Comparison of ENCODE assay signal across 31 cellular contexts in the genomic region with DNA sequence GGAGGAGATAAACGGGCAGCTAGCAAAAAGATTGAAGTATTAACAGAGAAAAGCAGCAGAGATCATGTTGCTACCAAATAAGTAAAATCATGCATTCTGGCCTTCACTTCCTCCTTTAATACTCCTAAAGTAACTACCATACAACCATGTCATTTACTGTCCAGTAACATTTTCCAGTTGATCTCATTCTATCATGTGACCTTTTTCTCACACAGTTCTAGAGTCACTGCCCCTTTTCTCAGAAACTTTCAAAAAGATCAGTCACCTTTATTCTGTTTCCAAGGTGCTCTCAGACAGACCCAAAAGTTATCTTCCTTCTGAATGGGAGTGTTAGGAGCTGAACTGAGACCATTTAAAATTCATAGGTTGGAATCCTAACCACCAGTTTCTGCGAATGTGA.
"Had no signal": no experiment of that assay in that cellular context is flagged by ENCODE, and none has a peak within 500 bp of the region (broad histone marks: within the 10 kb centered on the region; RNA-seq: fewer than 3 reads in every experiment).

No MANE protein-coding gene starts in this region.

- H3K27me3 Mint-ChIP-seq: activated B cell treated with CpG ODN at 0.5 μM for 24 hours had no signal

- H3K4me3 Mint-ChIP-seq: activated B cell treated with CpG ODN at 0.5 μM for 24 hours; activated naive CD4-positive, alpha-beta T cell treated with anti-CD3 and anti-CD28 coated beads for 36 hours; activated naive CD8-positive, alpha-beta T cell; activated T-cell treated with anti-CD3 and anti-CD28 coated beads, Interleukin-2, amount 50 U/mL, for 4 hours; central memory CD8-positive, alpha-beta T cell; T-helper 1 cell treated with Interleukin-12 subunit alpha and Interleukin-12 subunit beta and Interleukin-4 antibody, amounts not matched to agents 30 μg/mL and 1 μg/mL, for 36 hours; T-helper 2 cell treated with Interferon-gamma antibody and Interleukin-4, amounts not matched to agents 5 μg/mL and 100 μg/mL, for 36 hours had no signal

- H3K27ac ChIP-seq: ascending aorta, cardiac muscle cell, Peyer's patch, SJSA1, VCaP had no signal

- H3K27me3 ChIP-seq: ascending aorta, cardiac muscle cell, Peyer's patch, SJSA1 had no signal

- FAIRE-seq: TTC549 had no signal

- ATAC-seq: activated T-cell treated with anti-CD3 and anti-CD28 coated beads, Interleukin-2, amount 50 U/mL, for 4 hours; PC-3 had no signal

- H3K9me3 Mint-ChIP-seq: activated B cell treated with CpG ODN at 0.5 μM for 24 hours; activated naive CD4-positive, alpha-beta T cell treated with anti-CD3 and anti-CD28 coated beads for 36 hours; activated T-cell treated with anti-CD3 and anti-CD28 coated beads, Interleukin-2, amount 50 U/mL, for 4 hours; activated T-helper 2 cell treated with anti-CD3 and anti-CD28 coated beads, Interferon-gamma antibody, Interleukin-2, Interleukin-4, amounts not matched to agents 10 μg/mL and 5 μg/mL and 100 μg/mL, durations not matched to agents 14 hours and 24 hours and 36 hours; central memory CD8-positive, alpha-beta T cell; T-helper 1 cell treated with Interleukin-12 subunit alpha and Interleukin-12 subunit beta and Interleukin-4 antibody, amounts not matched to agents 30 μg/mL and 1 μg/mL, for 36 hours; T-helper 2 cell treated with Interferon-gamma antibody and Interleukin-4, amounts not matched to agents 5 μg/mL and 100 μg/mL, for 36 hours had no signal

- DNase-seq: activated B cell treated with CpG ODN at 0.5 μM for 24 hours; activated CD4-positive, alpha-beta T cell treated with anti-CD3 and anti-CD28 coated beads for 48 hours; activated CD4-positive, alpha-beta T cell treated with anti-CD3 and anti-CD28 coated beads, Interleukin-2, amount 50 U/mL, for 4 hours; activated CD4-positive, CD25-positive, alpha-beta regulatory T cell treated with anti-CD3 and anti-CD28 coated beads, Interleukin-2, amount 50 U/mL, for 72 hours; activated CD8-positive, alpha-beta memory T cell treated with anti-CD3 and anti-CD28 coated beads, Interleukin-2, amount 50 U/mL, for 4 hours; activated gamma-delta T cell; activated naive CD4-positive, alpha-beta T cell treated with anti-CD3 and anti-CD28 coated beads for 36 hours; activated T-cell treated with anti-CD3 and anti-CD28 coated beads for 4 hours; activated T-cell treated with anti-CD3 and anti-CD28 coated beads, Interleukin-2, amount 50 U/mL, for 4 hours; amygdala; NCI-H1105; NCI-H1417 treated with DMSO at 0.1 percent for 48 hours; NCI-H187 treated with DMSO at 0.1 percent for 48 hours; NCI-H2081 treated with DMSO at 0.1 percent for 48 hours; NCI-H345; NCI-H524 treated with DMSO at 0.1 percent for 48 hours; PC-3; Peyer's patch; RPMI8226; SHP77 treated with DMSO at 0.1 percent for 48 hours; SK-N-SH had no signal

- H3K4me1 Mint-ChIP-seq: activated B cell treated with CpG ODN at 0.5 μM for 24 hours; central memory CD8-positive, alpha-beta T cell had no signal

- H3K4me3 ChIP-seq: ascending aorta, cardiac muscle cell, Peyer's patch, SJSA1 had no signal

- H3K27ac Mint-ChIP-seq: activated B cell treated with CpG ODN at 0.5 μM for 24 hours; activated naive CD4-positive, alpha-beta T cell treated with anti-CD3 and anti-CD28 coated beads for 36 hours; activated naive CD8-positive, alpha-beta T cell; activated T-helper 2 cell treated with anti-CD3 and anti-CD28 coated beads, Interferon-gamma antibody, Interleukin-2, Interleukin-4, amounts not matched to agents 10 μg/mL and 5 μg/mL and 100 μg/mL, durations not matched to agents 14 hours and 24 hours and 36 hours; T-helper 1 cell treated with Interleukin-12 subunit alpha and Interleukin-12 subunit beta and Interleukin-4 antibody, amounts not matched to agents 30 μg/mL and 1 μg/mL, for 36 hours; T-helper 2 cell treated with Interferon-gamma antibody and Interleukin-4, amounts not matched to agents 5 μg/mL and 100 μg/mL, for 36 hours had no signal

- H3K4me2 ChIP-seq: SK-N-SH had no signal

- H3K36me3 ChIP-seq: ascending aorta, cardiac muscle cell, Peyer's patch, SJSA1 had no signal

- H3K9ac ChIP-seq: SK-N-SH had no signal

- H3K36me3 Mint-ChIP-seq: activated naive CD8-positive, alpha-beta T cell had no signal

- H3K4me1 ChIP-seq: ascending aorta, Peyer's patch, SJSA1 had no signal

- H3K9me3 ChIP-seq: ascending aorta, Peyer's patch, SJSA1, SK-N-SH had no signal
